In genomic region chr14:64444984-64445845, GRCh38 we compare ENCODE assay signal across 8 cellular contexts. TPM values are rescaled to one million over a fixed set of nuclear protein-coding genes. Genes with fewer than 3 reads are reported as not detected.
A peak's percentile ranks its signal among the peaks of the same experiment; 100 is the strongest.
DNase-seq lines count a peak whose midpoint lies in the region; ATAC-seq and TF ChIP-seq lines count a peak whose summit lies in the region.

No MANE protein-coding gene starts in this region.

- H3K4me2 ChIP-seq in H9 (ENCODE audit: insufficient read depth, insufficient read length, low read length): no peak overlapping the region

- no peaks in the 10 kb centered on the region for H3K79me2 ChIP-seq in H9 (ENCODE audit: insufficient read depth, low read length)

- no peak overlapping the region for H2AFZ ChIP-seq in H9 (ENCODE audit: low read length)

- no peak overlapping the region for H3K23ac ChIP-seq in H9 (ENCODE audit: insufficient read length, low read depth, low read length)

- no peak overlapping the region for H4K5ac ChIP-seq in H9 (ENCODE audit: insufficient read length, low read depth, low read length)

- H4K20me1 ChIP-seq in H9 (ENCODE audit: control insufficient read depth, insufficient read depth, insufficient read length): no peaks in the 10 kb centered on the region

- no peak overlapping the region for H3K4ac ChIP-seq in H9 (ENCODE audit: low read depth, low read length)

- H3K4me3 ChIP-seq in GM06990 (replicated peaks; ENCODE audit: low read depth, low read length): no peak overlapping the region; the same call in 1 of the 2 replicates
- no peak overlapping the region for H3K4me3 ChIP-seq in HUES48 (ENCODE audit: low read depth, low read length)
- H3K4me3 ChIP-seq in fibroblast of villous mesenchyme (ENCODE audit: low read depth, low read length): no peak overlapping the region

- POLR2A ChIA-PET in activated CD8-positive, alpha-beta T cell treated with anti-CD3 and anti-CD28 coated beads, Interleukin-2, amount 10 ng/mL, durations not matched to agents 7 days and 5 days (lab: Charles Lee): interaction anchor here (0.8 to 2.9 kb wide), 4 partner anchors 19 to 60 kb away, joined by 3 to 9 read pairs (median 6); partner anchors contain the start of gene ZBTB1

- H3K23me2 ChIP-seq in H9 (ENCODE audit: insufficient read length, low read depth, low read length, poor library complexity, severe bottlenecking): no peaks in the 10 kb centered on the region

- H3K4me1 ChIP-seq in HUES48 (ENCODE audit: control insufficient read depth, insufficient read depth, low read length) (no peaks in the 10 kb centered on the region), H9 (ENCODE audit: insufficient read depth, low read length) (no peaks in the 10 kb centered on the region)

- H3K27me3 Mint-ChIP-seq in activated CD8-positive, alpha-beta T cell treated with anti-CD3 and anti-CD28 coated beads, Interleukin-2, amount 10 ng/mL, durations not matched to agents 7 days and 5 days (ENCODE audit: low read depth): no peaks in the 10 kb centered on the region
- H3K27me3 Mint-ChIP-seq in H9 (ENCODE audit: low read depth): no peaks in the 10 kb centered on the region

- H4K91ac ChIP-seq in H9 (ENCODE audit: insufficient read length, low read depth, low read length): no peak overlapping the region

- no peak overlapping the region for H4K8ac ChIP-seq in H9 (replicated peaks; ENCODE audit: insufficient read length, low read depth, low read length)

- DNase-seq in GM06990 (ENCODE audit: extremely low read depth, insufficient read length): peak; percentile 50
- DNase-seq in activated CD8-positive, alpha-beta T cell treated with anti-CD3 and anti-CD28 coated beads, Interleukin-2, amount 10 ng/mL, durations not matched to agents 7 days and 5 days: peak; percentile 63
- DNase-seq in fibroblast of villous mesenchyme (ENCODE audit: low read depth): peak; percentile 83
- peak; percentile 9 for DNase-seq in stimulated activated CD4-positive, alpha-beta T cell treated with anti-CD3 and anti-CD28 coated beads, Interleukin-4, amount 100 ng/mL, for 1 hour
- no peak for DNase-seq in H9
- DNase-seq in putamen (ENCODE audit: low spot score): no peak

- peak overlapping the region; percentile 62 for H3K27ac ChIP-seq in HUES48 (ENCODE audit: low read depth, low read length)
- no peak overlapping the region for H3K27ac ChIP-seq in H9 (ENCODE audit: insufficient read length, low read depth, low read length)

- no peaks in the 10 kb centered on the region for H3K79me1 ChIP-seq in H9 (ENCODE audit: insufficient read depth, low read depth, low read length, poor library complexity, severe bottlenecking)

- H3K14ac ChIP-seq in H9 (ENCODE audit: insufficient read depth, low read length): no peak overlapping the region

- H3K9ac ChIP-seq in HUES48 (ENCODE audit: low read depth, low read length) (no peak overlapping the region), H9 (ENCODE audit: extremely low read depth, insufficient read length, low read length) (no peak overlapping the region)

- H2BK15ac ChIP-seq in H9 (ENCODE audit: low read depth, low read length): no peak overlapping the region

- H2BK5ac ChIP-seq in H9 (ENCODE audit: insufficient read length, low read length): no peak overlapping the region

- no peaks in the 10 kb centered on the region for H3K9me3 Mint-ChIP-seq in activated CD8-positive, alpha-beta T cell treated with anti-CD3 and anti-CD28 coated beads, Interleukin-2, amount 10 ng/mL, durations not matched to agents 7 days and 5 days (ENCODE audit: insufficient read depth)
- no peaks in the 10 kb centered on the region for H3K9me3 Mint-ChIP-seq in H9

- peaks cover 70% of the 10 kb centered on the region for H3K36me3 Mint-ChIP-seq in activated CD8-positive, alpha-beta T cell treated with anti-CD3 and anti-CD28 coated beads, Interleukin-2, amount 10 ng/mL, durations not matched to agents 7 days and 5 days (ENCODE audit: low read depth)
- H3K36me3 Mint-ChIP-seq in H9 (ENCODE audit: insufficient read depth in 1 of 3, low read depth in 3 of 3): peaks cover 30 to 85% (median 62%) of the 10 kb centered on the region in 3 experiments; a peak in 6 of 7 replicates

- peaks cover 13% of the 10 kb centered on the region for H3K36me3 ChIP-seq in GM06990 (ENCODE audit: control insufficient read depth, insufficient read depth, low read length)
- peaks cover 95% of the 10 kb centered on the region for H3K36me3 ChIP-seq in HUES48 (ENCODE audit: control insufficient read depth, insufficient read depth, low read length)

- ATAC-seq in GM21447 (IDR thresholded peaks at IDR 0.05; ENCODE audit: unreplicated experiment): peak; percentile 97
- ATAC-seq in activated CD8-positive, alpha-beta T cell treated with anti-CD3 and anti-CD28 coated beads, Interleukin-2, amount 10 ng/mL, durations not matched to agents 7 days and 5 days: peak; percentile 75

- no peak overlapping the region for H2AK5ac ChIP-seq in H9 (ENCODE audit: insufficient read length, low read length)

- no peak overlapping the region for H3K56ac ChIP-seq in H9 (ENCODE audit: insufficient read length, low read depth, low read length)

- H3T11ph ChIP-seq in H9 (ENCODE audit: low read length): no peak overlapping the region

- H2BK20ac ChIP-seq in H9 (ENCODE audit: low read depth, low read length, poor library complexity, severe bottlenecking): no peak overlapping the region

- no peak overlapping the region for H2BK120ac ChIP-seq in H9 (ENCODE audit: low read depth, low read length, poor library complexity, severe bottlenecking)

- H3K18ac ChIP-seq in H9 (ENCODE audit: insufficient read length, low read depth, low read length): no peak overlapping the region

- CTCF ChIA-PET in activated CD8-positive, alpha-beta T cell treated with anti-CD3 and anti-CD28 coated beads, Interleukin-2, amount 10 ng/mL, durations not matched to agents 7 days and 5 days (lab: Charles Lee): interaction anchor here (0.6 to 11.2 kb wide), 8 partner anchors 10 to 192 kb away, joined by 3 to 111 read pairs (median 4); no protein-coding TSS in a partner anchor

- no peak for TF ChIP-seq CTCF in GM06990 (IDR thresholded peaks at IDR 0.05; ENCODE audit: insufficient read depth, low read length, poor library complexity, severe bottlenecking)
- TF ChIP-seq CTCF in fibroblast of villous mesenchyme (IDR thresholded peaks at IDR 0.05; ENCODE audit: insufficient read depth, low read depth, low read length): peak; percentile 13
- TF ChIP-seq CTCF in H9 (conservative IDR thresholded peaks at IDR 0.05): no peak

- no peak overlapping the region for H2BK12ac ChIP-seq in H9 (ENCODE audit: insufficient read length, low read depth, low read length)

- peak overlapping the region; percentile 91 for H3K27ac Mint-ChIP-seq in activated CD8-positive, alpha-beta T cell treated with anti-CD3 and anti-CD28 coated beads, Interleukin-2, amount 10 ng/mL, durations not matched to agents 7 days and 5 days
- H3K27ac Mint-ChIP-seq in H9: no peak overlapping the region; a peak in 1 of 7 replicates

- no CpG with 5 or more reads among the region's 7 CpGs for WGBS in H9 (ENCODE audit: extremely low coverage, insufficient read length, low lambda C conversion rate)

- H3K9me3 ChIP-seq in HUES48 (ENCODE audit: control insufficient read depth, insufficient read depth, low read length) (no peaks in the 10 kb centered on the region), H9 (ENCODE audit: control insufficient read depth, low read depth, low read length) (no peaks in the 10 kb centered on the region)

- peaks cover 54% of the 10 kb centered on the region for H3K4me1 Mint-ChIP-seq in activated CD8-positive, alpha-beta T cell treated with anti-CD3 and anti-CD28 coated beads, Interleukin-2, amount 10 ng/mL, durations not matched to agents 7 days and 5 days (ENCODE audit: low read depth)
- H3K4me1 Mint-ChIP-seq in H9: no peaks in the 10 kb centered on the region

- H3K4me3 Mint-ChIP-seq in activated CD8-positive, alpha-beta T cell treated with anti-CD3 and anti-CD28 coated beads, Interleukin-2, amount 10 ng/mL, durations not matched to agents 7 days and 5 days: no peak overlapping the region
- no peak overlapping the region for H3K4me3 Mint-ChIP-seq in H9

- no peaks in the 10 kb centered on the region for H3K27me3 ChIP-seq in GM06990 (replicated peaks; ENCODE audit: control insufficient read depth, insufficient read depth, low read length)
- H3K27me3 ChIP-seq in HUES48 (ENCODE audit: control insufficient read depth, insufficient read depth, low read length): no peaks in the 10 kb centered on the region
- no peaks in the 10 kb centered on the region for H3K27me3 ChIP-seq in H9 (ENCODE audit: insufficient read depth, low read length)

RNA-seq across cellular contexts. Expression of gene AKAP5, which starts 20.1 kb away (rescaled TPM):
- 1 to 10 TPM; 1.9 to 2.1 TPM for total RNA-seq in activated CD8-positive, alpha-beta T cell treated with anti-CD3 and anti-CD28 coated beads, Interleukin-2, amount 10 ng/mL, durations not matched to agents 7 days and 5 days
- 1.9 and 3.0 TPM in 2 replicates for total RNA-seq in fibroblast of villous mesenchyme
- total RNA-seq in H9 (2021): 2.3 and 2.5 TPM in 2 replicates

RNA-seq across cellular contexts. Expression of gene MTHFD1, which starts 57.1 kb away (rescaled TPM):
- total RNA-seq in activated CD8-positive, alpha-beta T cell treated with anti-CD3 and anti-CD28 coated beads, Interleukin-2, amount 10 ng/mL, durations not matched to agents 7 days and 5 days: 100 to 1,000 TPM; 231 to 238 TPM
- total RNA-seq in fibroblast of villous mesenchyme: 30.9 and 53.1 TPM in 2 replicates
- 203 and 209 TPM in 2 replicates for total RNA-seq in H9 (2021)

RNA-seq across cellular contexts. Expression of gene ZBTB25, which starts 58.4 kb away (rescaled TPM):
- total RNA-seq in activated CD8-positive, alpha-beta T cell treated with anti-CD3 and anti-CD28 coated beads, Interleukin-2, amount 10 ng/mL, durations not matched to agents 7 days and 5 days: 10 to 100 TPM; 26.2 to 28.2 TPM
- total RNA-seq in fibroblast of villous mesenchyme: 8.6 and 9.0 TPM in 2 replicates
- total RNA-seq in H9 (2021): 8.2 TPM in 2 replicates

RNA-seq across cellular contexts. Expression of gene ZBTB1, which starts 59.4 kb away (rescaled TPM):
- 10 to 100 TPM; 58.3 to 61.7 TPM for total RNA-seq in activated CD8-positive, alpha-beta T cell treated with anti-CD3 and anti-CD28 coated beads, Interleukin-2, amount 10 ng/mL, durations not matched to agents 7 days and 5 days
- total RNA-seq in fibroblast of villous mesenchyme (52.8 and 83.8 TPM in 2 replicates), H9 (2021) (34.5 and 37.8 TPM in 2 replicates)

Comparison
In these comparisons a context has a peak if more than half of its experiments do, and no peak if none do; other contexts are left out.
1. DNase-seq: peak in GM06990 (single experiment), activated CD8-positive, alpha-beta T cell treated with anti-CD3 and anti-CD28 coated beads, Interleukin-2, amount 10 ng/mL, durations not matched to agents 7 days and 5 days (single experiment), fibroblast of villous mesenchyme (single experiment) and stimulated activated CD4-positive, alpha-beta T cell treated with anti-CD3 and anti-CD28 coated beads, Interleukin-4, amount 100 ng/mL, for 1 hour (single experiment); none in H9 (single experiment) and putamen (single experiment).